In the genomic region with DNA sequence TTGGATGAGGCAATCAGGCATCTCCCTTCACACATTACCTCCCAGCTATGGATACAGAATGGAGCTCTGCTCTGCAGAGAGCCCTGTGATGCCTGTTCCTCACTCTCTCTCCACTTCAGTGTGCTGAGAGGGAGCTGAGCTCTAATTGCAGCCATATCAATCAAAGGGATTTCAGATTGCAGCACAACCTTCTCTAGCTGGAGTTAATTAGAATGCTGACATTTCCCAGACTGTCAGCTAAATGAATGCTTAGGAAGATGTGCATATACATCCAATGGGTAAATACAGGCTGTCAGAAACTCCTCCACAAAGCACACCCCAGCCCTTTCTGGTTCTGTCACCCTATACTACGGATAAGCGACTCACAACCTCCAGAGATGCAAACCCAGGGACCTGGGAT, we compare ENCODE assay signal across 26 cellular contexts.
"Had no signal": no experiment of that assay in that cellular context is flagged by ENCODE, and none has a peak within 500 bp of the region (broad histone marks: within the 10 kb centered on the region; RNA-seq: fewer than 3 reads in every experiment).

No MANE protein-coding gene starts in this region.

- DNase-seq: effector memory CD8-positive, alpha-beta T cell; esophagus squamous epithelium; foreskin fibroblast; glutamatergic neuron; kidney; left cardiac atrium; left ventricle myocardium superior; mesenchymal stem cell; naive B cell; nephron progenitor cell; posterior cingulate gyrus; sigmoid colon; stimulated activated CD4-positive, alpha-beta T cell treated with anti-CD3 and anti-CD28 coated beads, Interleukin-2, amount 100 ng/mL, for 24 hours; stimulated activated CD4-positive, alpha-beta T cell treated with anti-CD3 and anti-CD28 coated beads, Interleukin-4, amount 100 ng/mL, for 4 hours; stimulated activated naive B cell treated with anti-CD40 and anti-IgM and Interleukin-4, amounts not matched to agents 10 μg/mL and 1 μg/mL and 100 μg/mL, for 72 hours; stimulated activated naive CD8-positive, alpha-beta T cell treated with anti-CD3 and anti-CD28 coated beads, Interleukin-15, amount 100 ng/mL, for 72 hours; testis; upper lobe of right lung had no signal

- H3K27ac Mint-ChIP-seq: effector memory CD8-positive, alpha-beta T cell; naive B cell; nephron progenitor cell; stimulated activated naive B cell treated with anti-CD40 and anti-IgM and Interleukin-4, amounts not matched to agents 10 μg/mL and 1 μg/mL and 100 μg/mL, for 72 hours; stimulated activated naive CD8-positive, alpha-beta T cell treated with anti-CD3 and anti-CD28 coated beads, Interleukin-15, amount 100 ng/mL, for 72 hours had no signal

- H3K36me3 ChIP-seq: esophagus squamous epithelium, gastroesophageal sphincter, neutrophil, right atrium auricular region, sigmoid colon, tibial nerve, upper lobe of right lung, vagina had no signal

- H3K4me3 Mint-ChIP-seq: effector memory CD8-positive, alpha-beta T cell; naive B cell; nephron progenitor cell; stimulated activated naive B cell treated with anti-CD40 and anti-IgM and Interleukin-4, amounts not matched to agents 10 μg/mL and 1 μg/mL and 100 μg/mL, for 72 hours; stimulated activated naive CD8-positive, alpha-beta T cell treated with anti-CD3 and anti-CD28 coated beads, Interleukin-15, amount 100 ng/mL, for 72 hours had no signal

- H3K4me3 ChIP-seq: esophagus squamous epithelium, gastroesophageal sphincter, hepatocyte, lung, right atrium auricular region, sigmoid colon, skin epidermis, testis, tibial nerve, upper lobe of right lung, vagina had no signal

- H3K36me3 Mint-ChIP-seq: stimulated activated naive B cell treated with anti-CD40 and anti-IgM and Interleukin-4, amounts not matched to agents 10 μg/mL and 1 μg/mL and 100 μg/mL, for 72 hours had no signal

- H3K4me1 Mint-ChIP-seq: naive B cell; nephron progenitor cell; stimulated activated naive B cell treated with anti-CD40 and anti-IgM and Interleukin-4, amounts not matched to agents 10 μg/mL and 1 μg/mL and 100 μg/mL, for 72 hours; stimulated activated naive CD8-positive, alpha-beta T cell treated with anti-CD3 and anti-CD28 coated beads, Interleukin-15, amount 100 ng/mL, for 72 hours had no signal

- H3K4me1 ChIP-seq: esophagus squamous epithelium, gastroesophageal sphincter, right atrium auricular region, sigmoid colon, testis, tibial nerve, upper lobe of right lung, vagina had no signal

- H3K9me3 ChIP-seq: esophagus squamous epithelium, neutrophil, testis, upper lobe of right lung, vagina had no signal

- H3K27ac ChIP-seq: esophagus squamous epithelium, gastroesophageal sphincter, hepatocyte, neutrophil, right atrium auricular region, sigmoid colon, skin epidermis, testis, tibial nerve, upper lobe of right lung, vagina had no signal

- ATAC-seq: effector memory CD8-positive, alpha-beta T cell; gastroesophageal sphincter; left cardiac atrium; left ventricle myocardium superior; stimulated activated naive B cell treated with anti-CD40 and anti-IgM and Interleukin-4, amounts not matched to agents 10 μg/mL and 1 μg/mL and 100 μg/mL, for 72 hours; stimulated activated naive CD8-positive, alpha-beta T cell treated with anti-CD3 and anti-CD28 coated beads, Interleukin-15, amount 100 ng/mL, for 72 hours; upper lobe of right lung had no signal

- H3K9me3 Mint-ChIP-seq: stimulated activated naive B cell treated with anti-CD40 and anti-IgM and Interleukin-4, amounts not matched to agents 10 μg/mL and 1 μg/mL and 100 μg/mL, for 72 hours had no signal

- H3K27me3 ChIP-seq: gastroesophageal sphincter, hepatocyte, neutrophil, right atrium auricular region, testis, tibial nerve, upper lobe of right lung, vagina had no signal
